Comparison of ENCODE assay signal across 38 cellular contexts in the genomic region with DNA sequence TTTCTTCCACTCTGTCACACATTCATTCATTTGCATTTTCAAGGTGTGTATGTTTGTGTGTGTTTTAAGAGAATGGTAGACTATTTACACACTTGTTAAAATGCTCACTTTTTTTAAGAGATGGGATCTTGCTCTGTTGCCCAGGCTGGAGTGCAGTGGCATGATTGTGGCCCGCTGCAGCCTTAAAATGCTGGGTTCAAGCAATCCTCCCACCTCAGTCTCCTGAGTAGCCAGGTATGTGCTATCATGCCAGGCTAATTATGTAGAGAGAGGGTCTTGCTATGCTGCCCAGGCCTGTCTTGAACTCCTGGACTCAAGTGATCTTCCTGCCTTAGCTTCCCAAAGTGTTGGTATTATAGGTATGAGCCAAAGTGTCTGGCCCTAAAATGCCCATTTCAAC.
"Had no signal": no experiment of that assay in that cellular context is flagged by ENCODE, and none has a peak within 500 bp of the region (broad histone marks: within the 10 kb centered on the region; RNA-seq: fewer than 3 reads in every experiment).

No MANE protein-coding gene starts in this region.

- H3K36me3 ChIP-seq: adrenal gland, ascending aorta, brain microvascular endothelial cell, breast epithelium, cardiac muscle cell had no signal

- H3K27me3 ChIP-seq: adrenal gland, ascending aorta, body of pancreas, brain microvascular endothelial cell, breast epithelium, cardiac muscle cell had no signal

- DNase-seq: activated effector memory CD4-positive, alpha-beta T cell treated with anti-CD3 and anti-CD28 coated beads, Interleukin-2, amount 50 U/mL, for 16 hours; activated effector memory CD4-positive, alpha-beta T cell treated with Interleukin-2 at 50 U/mL for 16 hours; activated gamma-delta T cell; activated gamma-delta T cell treated with Interleukin-2 at 50 U/mL for 16 hours; activated naive CD4-positive, alpha-beta T cell; activated naive CD4-positive, alpha-beta T cell treated with anti-CD3 and anti-CD28 coated beads for 36 hours; activated naive CD4-positive, alpha-beta T cell treated with anti-CD3 and anti-CD28 coated beads, Interleukin-2, amount 10 ng/mL, durations not matched to agents 7 days and 5 days; activated naive CD4-positive, alpha-beta T cell treated with anti-CD3 and anti-CD28 coated beads, Interleukin-2, amount 50 U/mL, for 16 hours; activated naive CD4-positive, alpha-beta T cell treated with Interleukin-2 at 50 U/mL for 16 hours; activated naive CD8-positive, alpha-beta T cell treated with anti-CD3 and anti-CD28 coated beads for 36 hours; activated naive CD8-positive, alpha-beta T cell treated with anti-CD3 and anti-CD28 coated beads, Interleukin-2, amount 10 ng/mL, durations not matched to agents 7 days and 5 days; activated naive CD8-positive, alpha-beta T cell treated with anti-CD3 and anti-CD28 coated beads, Interleukin-2, amount 50 U/mL, for 24 hours; activated T-cell treated with anti-CD3 and anti-CD28 coated beads, Interleukin-2, amount 50 U/mL, for 1 hour; activated T-cell treated with anti-CD3 and anti-CD28 coated beads, Interleukin-2, amount 50 U/mL, for 24 hours; activated T-cell treated with anti-CD3 and anti-CD28 coated beads, Interleukin-2, amount 50 U/mL, for 4 hours; activated T-cell treated with anti-CD3 and anti-CD28 coated beads, Interleukin-2, amount 50 U/mL, for 48 hours; activated T-cell treated with anti-CD3 and anti-CD28 coated beads, Interleukin-2, amount 50 U/mL, for 72 hours; adrenal gland; amniotic stem cell; amygdala; anterior cingulate cortex; aorta; body of pancreas; brain microvascular endothelial cell; caudate nucleus; central memory CD4-positive, alpha-beta T cell; cerebellar nuclear complex had no signal

- H3K27ac Mint-ChIP-seq: activated naive CD4-positive, alpha-beta T cell treated with anti-CD3 and anti-CD28 coated beads for 36 hours; activated naive CD4-positive, alpha-beta T cell treated with anti-CD3 and anti-CD28 coated beads, Interleukin-2, amount 10 ng/mL, durations not matched to agents 7 days and 5 days; activated naive CD4-positive, alpha-beta T cell treated with anti-CD3 and anti-CD28 coated beads, Interleukin-2, amount 50 U/mL, for 24 hours; activated naive CD4-positive, alpha-beta T cell treated with anti-CD3 and anti-CD28 coated beads, Interleukin-2, amount 50 U/mL, for 72 hours; activated naive CD8-positive, alpha-beta T cell; activated naive CD8-positive, alpha-beta T cell treated with anti-CD3 and anti-CD28 coated beads for 36 hours; activated naive CD8-positive, alpha-beta T cell treated with anti-CD3 and anti-CD28 coated beads, Interleukin-2, amount 10 ng/mL, durations not matched to agents 7 days and 5 days; activated naive CD8-positive, alpha-beta T cell treated with anti-CD3 and anti-CD28 coated beads, Interleukin-2, amount 50 U/mL, for 24 hours; activated T-cell treated with anti-CD3 and anti-CD28 coated beads, Interleukin-2, amount 50 U/mL, for 24 hours; activated T-cell treated with anti-CD3 and anti-CD28 coated beads, Interleukin-2, amount 50 U/mL, for 72 hours; activated T-helper 1 cell treated with anti-CD3 and anti-CD28 coated beads, Interleukin-12 subunit alpha, Interleukin-12 subunit beta, Interleukin-2, Interleukin-4 antibody, amounts not matched to agents 30 ng/mL and 10 ng/mL and 1 ng/mL, durations not matched to agents 14 hours and 24 hours and 36 hours; activated T-helper 17 cell treated with anti-CD3 and anti-CD28 coated beads, Interleukin-2, amount 50 U/mL, for 72 hours; activated T-helper 2 cell treated with anti-CD3 and anti-CD28 coated beads, Interferon-gamma antibody, Interleukin-2, Interleukin-4, amounts not matched to agents 10 μg/mL and 5 μg/mL and 100 μg/mL, durations not matched to agents 14 hours and 24 hours and 36 hours had no signal

- H3K4me3 Mint-ChIP-seq: activated naive CD4-positive, alpha-beta T cell treated with anti-CD3 and anti-CD28 coated beads for 36 hours; activated naive CD4-positive, alpha-beta T cell treated with anti-CD3 and anti-CD28 coated beads, Interleukin-2, amount 10 ng/mL, durations not matched to agents 7 days and 5 days; activated naive CD4-positive, alpha-beta T cell treated with anti-CD3 and anti-CD28 coated beads, Interleukin-2, amount 50 U/mL, for 24 hours; activated naive CD8-positive, alpha-beta T cell; activated naive CD8-positive, alpha-beta T cell treated with anti-CD3 and anti-CD28 coated beads for 36 hours; activated naive CD8-positive, alpha-beta T cell treated with anti-CD3 and anti-CD28 coated beads, Interleukin-2, amount 10 ng/mL, durations not matched to agents 7 days and 5 days; activated naive CD8-positive, alpha-beta T cell treated with anti-CD3 and anti-CD28 coated beads, Interleukin-2, amount 50 U/mL, for 24 hours; activated T-cell treated with anti-CD3 and anti-CD28 coated beads, Interleukin-2, amount 50 U/mL, for 24 hours; activated T-cell treated with anti-CD3 and anti-CD28 coated beads, Interleukin-2, amount 50 U/mL, for 4 hours; activated T-cell treated with anti-CD3 and anti-CD28 coated beads, Interleukin-2, amount 50 U/mL, for 72 hours; activated T-helper 1 cell treated with anti-CD3 and anti-CD28 coated beads, Interleukin-12 subunit alpha, Interleukin-12 subunit beta, Interleukin-2, Interleukin-4 antibody, amounts not matched to agents 30 ng/mL and 10 ng/mL and 1 ng/mL, durations not matched to agents 14 hours and 24 hours and 36 hours; activated T-helper 17 cell treated with anti-CD3 and anti-CD28 coated beads, Interleukin-2, amount 50 U/mL, for 72 hours; brain; central memory CD8-positive, alpha-beta T cell had no signal

- H3K4me3 ChIP-seq: adrenal gland, ascending aorta, body of pancreas, breast epithelium, cardiac muscle cell had no signal

- H3K4me1 ChIP-seq: adrenal gland, ascending aorta, body of pancreas, breast epithelium had no signal

- H3K4me1 Mint-ChIP-seq: activated naive CD4-positive, alpha-beta T cell treated with anti-CD3 and anti-CD28 coated beads, Interleukin-2, amount 10 ng/mL, durations not matched to agents 7 days and 5 days; activated naive CD4-positive, alpha-beta T cell treated with anti-CD3 and anti-CD28 coated beads, Interleukin-2, amount 50 U/mL, for 24 hours; activated naive CD8-positive, alpha-beta T cell treated with anti-CD3 and anti-CD28 coated beads for 36 hours; activated naive CD8-positive, alpha-beta T cell treated with anti-CD3 and anti-CD28 coated beads, Interleukin-2, amount 10 ng/mL, durations not matched to agents 7 days and 5 days; activated naive CD8-positive, alpha-beta T cell treated with anti-CD3 and anti-CD28 coated beads, Interleukin-2, amount 50 U/mL, for 24 hours; activated T-helper 17 cell treated with anti-CD3 and anti-CD28 coated beads, Interleukin-2, amount 50 U/mL, for 72 hours; central memory CD8-positive, alpha-beta T cell had no signal

- H3K9me3 Mint-ChIP-seq: activated naive CD4-positive, alpha-beta T cell treated with anti-CD3 and anti-CD28 coated beads for 36 hours; activated naive CD4-positive, alpha-beta T cell treated with anti-CD3 and anti-CD28 coated beads, Interleukin-2, amount 10 ng/mL, durations not matched to agents 7 days and 5 days; activated naive CD4-positive, alpha-beta T cell treated with anti-CD3 and anti-CD28 coated beads, Interleukin-2, amount 50 U/mL, for 24 hours; activated naive CD4-positive, alpha-beta T cell treated with anti-CD3 and anti-CD28 coated beads, Interleukin-2, amount 50 U/mL, for 72 hours; activated naive CD8-positive, alpha-beta T cell treated with anti-CD3 and anti-CD28 coated beads for 36 hours; activated naive CD8-positive, alpha-beta T cell treated with anti-CD3 and anti-CD28 coated beads, Interleukin-2, amount 10 ng/mL, durations not matched to agents 7 days and 5 days; activated naive CD8-positive, alpha-beta T cell treated with anti-CD3 and anti-CD28 coated beads, Interleukin-2, amount 50 U/mL, for 24 hours; activated T-cell treated with anti-CD3 and anti-CD28 coated beads, Interleukin-2, amount 50 U/mL, for 24 hours; activated T-cell treated with anti-CD3 and anti-CD28 coated beads, Interleukin-2, amount 50 U/mL, for 4 hours; activated T-cell treated with anti-CD3 and anti-CD28 coated beads, Interleukin-2, amount 50 U/mL, for 72 hours; activated T-helper 1 cell treated with anti-CD3 and anti-CD28 coated beads, Interleukin-12 subunit alpha, Interleukin-12 subunit beta, Interleukin-2, Interleukin-4 antibody, amounts not matched to agents 30 ng/mL and 10 ng/mL and 1 ng/mL, durations not matched to agents 14 hours and 24 hours and 36 hours; activated T-helper 17 cell treated with anti-CD3 and anti-CD28 coated beads, Interleukin-2, amount 50 U/mL, for 72 hours; activated T-helper 2 cell treated with anti-CD3 and anti-CD28 coated beads, Interferon-gamma antibody, Interleukin-2, Interleukin-4, amounts not matched to agents 10 μg/mL and 5 μg/mL and 100 μg/mL, durations not matched to agents 14 hours and 24 hours and 36 hours; central memory CD8-positive, alpha-beta T cell had no signal

- H3K27me3 Mint-ChIP-seq: activated naive CD4-positive, alpha-beta T cell treated with anti-CD3 and anti-CD28 coated beads, Interleukin-2, amount 10 ng/mL, durations not matched to agents 7 days and 5 days; activated naive CD4-positive, alpha-beta T cell treated with anti-CD3 and anti-CD28 coated beads, Interleukin-2, amount 50 U/mL, for 24 hours; activated naive CD8-positive, alpha-beta T cell; activated T-cell treated with anti-CD3 and anti-CD28 coated beads, Interleukin-2, amount 50 U/mL, for 24 hours; brain; central memory CD8-positive, alpha-beta T cell had no signal

- H3K36me3 Mint-ChIP-seq: activated naive CD4-positive, alpha-beta T cell treated with anti-CD3 and anti-CD28 coated beads, Interleukin-2, amount 10 ng/mL, durations not matched to agents 7 days and 5 days; activated naive CD4-positive, alpha-beta T cell treated with anti-CD3 and anti-CD28 coated beads, Interleukin-2, amount 50 U/mL, for 24 hours; activated naive CD4-positive, alpha-beta T cell treated with anti-CD3 and anti-CD28 coated beads, Interleukin-2, amount 50 U/mL, for 72 hours; activated naive CD8-positive, alpha-beta T cell; activated naive CD8-positive, alpha-beta T cell treated with anti-CD3 and anti-CD28 coated beads for 36 hours; activated naive CD8-positive, alpha-beta T cell treated with anti-CD3 and anti-CD28 coated beads, Interleukin-2, amount 10 ng/mL, durations not matched to agents 7 days and 5 days had no signal

- H3K9me3 ChIP-seq: adrenal gland, ascending aorta, body of pancreas, breast epithelium had no signal

- H3K27ac ChIP-seq: adrenal gland, ascending aorta, body of pancreas, brain microvascular endothelial cell, breast epithelium, cardiac muscle cell had no signal

- ATAC-seq: activated naive CD4-positive, alpha-beta T cell treated with anti-CD3 and anti-CD28 coated beads, Interleukin-2, amount 50 U/mL, for 72 hours; activated naive CD8-positive, alpha-beta T cell treated with anti-CD3 and anti-CD28 coated beads, Interleukin-2, amount 50 U/mL, for 24 hours; activated T-cell treated with anti-CD3 and anti-CD28 coated beads, Interleukin-2, amount 50 U/mL, for 4 hours; activated T-cell treated with anti-CD3 and anti-CD28 coated beads, Interleukin-2, amount 50 U/mL, for 72 hours; activated T-helper 17 cell treated with anti-CD3 and anti-CD28 coated beads, Interleukin-2, amount 50 U/mL, for 72 hours; body of pancreas had no signal
